In the genomic region with DNA sequence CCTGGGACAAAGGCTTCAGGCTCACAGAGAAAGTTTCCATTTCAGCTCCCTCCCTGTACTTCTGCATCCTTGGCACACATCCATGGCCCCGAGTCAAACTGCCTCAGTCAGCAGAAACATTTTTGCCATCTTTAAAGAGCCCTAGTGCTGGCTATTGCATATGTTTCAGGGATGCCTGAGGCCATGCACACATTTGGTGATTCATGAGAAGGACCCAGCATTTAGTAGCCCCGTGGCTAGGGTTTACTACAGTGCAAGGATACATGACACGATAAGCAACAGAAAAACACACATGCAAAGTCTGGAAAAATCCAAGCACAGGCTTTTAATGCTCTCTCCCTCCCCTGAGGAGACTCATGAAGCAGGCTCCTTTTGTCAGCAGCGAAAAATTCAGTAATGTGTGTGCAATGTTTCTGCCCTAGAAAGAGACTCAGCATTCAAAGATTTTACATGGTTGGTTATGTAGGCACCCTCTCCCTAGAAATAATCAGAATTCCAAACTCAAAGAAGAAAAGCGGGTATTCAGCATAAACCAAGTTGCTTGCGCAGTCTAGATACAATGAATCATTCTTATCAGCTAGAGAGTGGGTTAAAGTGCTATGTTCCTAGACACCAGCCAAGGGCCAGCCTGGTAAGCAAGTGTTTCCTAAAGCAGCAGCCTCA, we compare ENCODE assay signal across 10 cellular contexts. TPM values are rescaled to one million over a fixed set of nuclear protein-coding genes. Genes with fewer than 3 reads are reported as not detected.
DNase-seq lines count a peak whose midpoint lies in the region; ATAC-seq and TF ChIP-seq lines count a peak whose summit lies in the region.
"Had no signal": no experiment of that assay in that cellular context is flagged by ENCODE, and none has a peak within 500 bp of the region (broad histone marks: within the 10 kb centered on the region; RNA-seq: fewer than 3 reads in every experiment).

No MANE protein-coding gene starts in this region.

- TF ChIP-seq POLR2A in GM18505 (IDR thresholded peaks at IDR 0.05; ENCODE audit: borderline replicate concordance, extremely low read depth, insufficient read depth, insufficient read length): no peak

- no peaks in the 10 kb centered on the region; the same call in 1 of the 2 replicates for H3K9me3 ChIP-seq in SK-N-MC (ENCODE audit: low read depth, low read length)

- peak overlapping the region; percentile 24 for H3K9ac ChIP-seq in SK-N-MC (ENCODE audit: insufficient read length)

- no peak for TF ChIP-seq CTCF in fibroblast of the aortic adventitia (IDR thresholded peaks at IDR 0.05; ENCODE audit: insufficient read depth, low read length)

- peak overlapping the region; percentile 66 for H3K4me3 ChIP-seq in SK-N-MC
- H3K4me3 ChIP-seq in fibroblast of the aortic adventitia (ENCODE audit: low read depth, low read length): no peak overlapping the region

- ATAC-seq in GM18505 (IDR thresholded peaks at IDR 0.05; ENCODE audit: unreplicated experiment): no peak
- ATAC-seq in stimulated activated naive CD8-positive, alpha-beta T cell treated with anti-CD3 and anti-CD28 coated beads, Interleukin-15, Interleukin-2, amounts not matched to agents 100 U/mL and 50 U/mL, for 24 hours: no peak
- ATAC-seq in GM21367 (IDR thresholded peaks at IDR 0.05; ENCODE audit: unreplicated experiment): no peak
- ATAC-seq: Panc1 had no signal

- DNase-seq in EH (ENCODE audit: low read depth) (peak; percentile 87), SK-N-MC (ENCODE audit: low read depth, low spot score) (peak; percentile 80), fibroblast of the aortic adventitia (ENCODE audit: low read depth) (peak; percentile 90), renal cortical epithelial cell (ENCODE audit: low read depth) (peak; percentile 72), putamen (ENCODE audit: low spot score) (no peak)
- no peak for DNase-seq in stimulated activated naive CD8-positive, alpha-beta T cell treated with anti-CD3 and anti-CD28 coated beads, Interleukin-15, Interleukin-2, amounts not matched to agents 100 U/mL and 50 U/mL, for 24 hours

- H3K27ac ChIP-seq in SK-N-MC: peak overlapping the region; percentile 82

- no peaks in the 10 kb centered on the region for H3K36me3 ChIP-seq in SK-N-MC (ENCODE audit: insufficient read depth, low read length)

RNA-seq across cellular contexts. Expression of gene ACOD1, which starts 17.6 kb away (rescaled TPM):
- total RNA-seq in fibroblast of the aortic adventitia (ENCODE audit: low replicate concordance) (not detected in 2 replicates), renal cortical epithelial cell (not detected in 2 replicates)
- total RNA-seq: lung microvascular endothelial cell had no signal

RNA-seq across cellular contexts. Expression of gene CLN5, which starts 26.0 kb away (rescaled TPM):
- total RNA-seq in fibroblast of the aortic adventitia (ENCODE audit: low replicate concordance) (40.0 and 46.7 TPM in 2 replicates), renal cortical epithelial cell (43.4 and 62.4 TPM in 2 replicates)

Comparison
In these comparisons a context has a peak if more than half of its experiments do, and no peak if none do; other contexts are left out.
1. DNase-seq: peak in EH (single experiment), SK-N-MC (single experiment), fibroblast of the aortic adventitia (single experiment) and renal cortical epithelial cell (single experiment); none in putamen (single experiment) and stimulated activated naive CD8-positive, alpha-beta T cell treated with anti-CD3 and anti-CD28 coated beads, Interleukin-15, Interleukin-2, amounts not matched to agents 100 U/mL and 50 U/mL, for 24 hours (single experiment).